ENCODE assay signal across 1 cellular context in the genomic region with DNA sequence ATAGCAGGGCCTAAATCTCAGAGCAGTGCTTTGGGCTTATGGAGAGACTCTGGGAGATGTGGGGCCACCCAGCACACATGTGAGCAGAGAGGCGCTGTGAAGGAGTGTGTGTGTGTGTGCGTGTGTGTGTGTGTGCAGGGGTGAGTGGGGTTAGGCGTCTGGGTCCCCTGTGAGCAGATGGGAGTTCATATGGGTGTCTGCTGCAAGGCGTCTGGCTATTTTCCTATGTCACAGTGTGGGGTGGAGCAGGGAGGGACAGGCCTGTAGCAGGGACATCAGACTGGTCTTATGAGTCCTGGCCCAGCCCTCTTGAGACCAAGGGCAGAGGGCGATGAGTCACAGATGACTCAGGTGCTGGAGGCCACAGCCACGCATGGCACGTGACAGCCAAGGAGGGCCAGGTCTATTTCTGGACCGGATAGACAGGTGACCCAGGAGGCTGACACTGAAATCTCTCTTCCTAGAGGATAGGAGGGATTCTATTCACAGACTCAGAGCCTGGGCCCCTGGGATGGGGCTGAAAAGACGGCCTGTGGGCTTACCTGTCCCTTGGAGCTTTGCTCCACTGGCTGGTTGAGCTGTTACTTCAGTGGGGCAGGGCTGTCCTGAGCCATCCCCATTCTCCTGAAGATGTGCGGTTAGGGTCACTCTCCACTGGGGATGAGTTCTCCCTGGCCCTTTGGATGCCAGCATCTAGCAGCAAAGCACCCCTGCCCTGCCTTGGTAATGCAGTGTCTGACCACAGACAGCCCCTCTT.
TF ChIP-seq lines count a peak whose summit lies in the region.

No MANE protein-coding gene starts in this region.

TF ChIP-seq in K562, 482 proteins besides CTCF, POLR2A, EP300 and RAD21 (continued from another document and continues in another):
- TF ChIP-seq ZHX1 (conservative IDR thresholded peaks at IDR 0.05; ENCODE audit: low read length) (no peak), BDP1 (IDR thresholded peaks at IDR 0.05; ENCODE audit: insufficient read depth, insufficient read length) (no peak), E2F3 (CRISPR knock-in tag; IDR thresholded peaks at IDR 0.05) (no peak), MYNN (IDR thresholded peaks at IDR 0.05) (peak; percentile 63; the same call in 1 of the 2 replicates), MYNN (CRISPR knock-in tag; IDR thresholded peaks at IDR 0.05) (no peak), L3MBTL2 (IDR thresholded peaks at IDR 0.05) (peak; percentile 87), NRF1 (conservative IDR thresholded peaks at IDR 0.05 in 1 of 2, IDR thresholded peaks at IDR 0.05 in 1 of 2) (peak; percentile 71 to 73), HDAC6 (IDR thresholded peaks at IDR 0.05; ENCODE audit: low read depth, low read length) (no peak), HNRNPUL1 (IDR thresholded peaks at IDR 0.05; ENCODE audit: low read length) (no peak), HDAC1 (IDR thresholded peaks at IDR 0.05) (peak in 1 of 2 experiments; percentile 59; a peak in 1 of 4 replicates), NFATC3 (IDR thresholded peaks at IDR 0.05) (peak; percentile 39; the same call in 1 of the 2 replicates), FOXM1 (IDR thresholded peaks at IDR 0.05; ENCODE audit: low read depth) (no peak), FOXM1 (CRISPR knock-in tag; IDR thresholded peaks at IDR 0.05; ENCODE audit: low read depth) (0 out of 2 replicates have a peak, but pooled peaks have one; percentile 25), ZNF324 (CRISPR knock-in tag; IDR thresholded peaks at IDR 0.05) (no peak), HMBOX1 (IDR thresholded peaks at IDR 0.05) (no peak), ZKSCAN1 (IDR thresholded peaks at IDR 0.05; ENCODE audit: low read depth, low read length) (peak; percentile 56; the same call in 1 of the 2 replicates), FIP1L1 (IDR thresholded peaks at IDR 0.05; ENCODE audit: low read depth, low read length, poor library complexity, severe bottlenecking) (no peak), SMARCB1 (IDR thresholded peaks at IDR 0.05; ENCODE audit: insufficient read length, low read depth) (no peak), POLR3A (IDR thresholded peaks at IDR 0.05; ENCODE audit: borderline replicate concordance, extremely low read depth, insufficient read depth, insufficient read length) (no peak), MTA1 (IDR thresholded peaks at IDR 0.05; ENCODE audit: borderline replicate concordance) (peak; percentile 84), ELF2 (CRISPR knock-in tag; IDR thresholded peaks at IDR 0.05) (no peak), TAF15 (IDR thresholded peaks at IDR 0.05; ENCODE audit: low read depth, low read length) (no peak), ZEB2 (IDR thresholded peaks at IDR 0.05) (peak; percentile 99), NR2C2 (CRISPR knock-in tag; IDR thresholded peaks at IDR 0.05) (no peak), NR2C2 (tag; IDR thresholded peaks at IDR 0.05) (peak; percentile 92), CC2D1A (IDR thresholded peaks at IDR 0.05) (no peak), U2AF2 (optimal IDR thresholded peaks at IDR 0.05; ENCODE audit: low read depth, low read length) (no peak), ZNF316 (IDR thresholded peaks at IDR 0.05) (peak; percentile 66), MEIS2 (IDR thresholded peaks at IDR 0.05; ENCODE audit: partially characterized antibody) (peak; percentile 59), DDX20 (tag; IDR thresholded peaks at IDR 0.05; ENCODE audit: low read depth) (no peak), ZNF23 (CRISPR knock-in tag; IDR thresholded peaks at IDR 0.05) (no peak), PKNOX1 (IDR thresholded peaks at IDR 0.05) (peak; percentile 77), EP400 (IDR thresholded peaks at IDR 0.05) (peak; percentile 65), DMBX1 (CRISPR knock-in tag; IDR thresholded peaks at IDR 0.05; ENCODE audit: borderline replicate concordance) (0 out of 2 replicates have a peak, but pooled peaks have one; percentile 25), MTF1 (CRISPR knock-in tag; IDR thresholded peaks at IDR 0.05; ENCODE audit: borderline replicate concordance) (0 out of 2 replicates have a peak, but pooled peaks have one; percentile 42), ZNF449 (CRISPR knock-in tag; IDR thresholded peaks at IDR 0.05) (no peak), SETDB1 (IDR thresholded peaks at IDR 0.05; ENCODE audit: low read length) (peak; percentile 95)
- TF ChIP-seq, protein P1, sequence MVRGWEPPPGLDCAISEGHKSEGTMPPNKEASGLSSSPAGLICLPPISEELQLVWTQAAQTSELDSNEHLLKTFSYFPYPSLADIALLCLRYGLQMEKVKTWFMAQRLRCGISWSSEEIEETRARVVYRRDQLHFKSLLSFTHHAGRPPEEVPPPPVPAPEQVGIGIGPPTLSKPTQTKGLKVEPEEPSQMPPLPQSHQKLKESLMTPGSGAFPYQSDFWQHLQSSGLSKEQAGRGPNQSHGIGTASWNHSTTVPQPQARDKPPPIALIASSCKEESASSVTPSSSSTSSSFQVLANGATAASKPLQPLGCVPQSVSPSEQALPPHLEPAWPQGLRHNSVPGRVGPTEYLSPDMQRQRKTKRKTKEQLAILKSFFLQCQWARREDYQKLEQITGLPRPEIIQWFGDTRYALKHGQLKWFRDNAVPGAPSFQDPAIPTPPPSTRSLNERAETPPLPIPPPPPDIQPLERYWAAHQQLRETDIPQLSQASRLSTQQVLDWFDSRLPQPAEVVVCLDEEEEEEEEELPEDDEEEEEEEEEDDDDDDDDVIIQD (CRISPR knock-in tag; IDR thresholded peaks at IDR 0.05): peak; percentile 59; the same call in 1 of the 2 replicates
- TF ChIP-seq, protein P2, sequence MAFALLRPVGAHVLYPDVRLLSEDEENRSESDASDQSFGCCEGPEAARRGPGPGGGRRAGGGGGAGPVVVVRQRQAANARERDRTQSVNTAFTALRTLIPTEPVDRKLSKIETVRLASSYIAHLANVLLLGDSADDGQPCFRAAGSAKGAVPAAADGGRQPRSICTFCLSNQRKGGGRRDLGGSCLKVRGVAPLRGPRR (CRISPR knock-in tag; IDR thresholded peaks at IDR 0.05): no peak
- TF ChIP-seq, protein P3, sequence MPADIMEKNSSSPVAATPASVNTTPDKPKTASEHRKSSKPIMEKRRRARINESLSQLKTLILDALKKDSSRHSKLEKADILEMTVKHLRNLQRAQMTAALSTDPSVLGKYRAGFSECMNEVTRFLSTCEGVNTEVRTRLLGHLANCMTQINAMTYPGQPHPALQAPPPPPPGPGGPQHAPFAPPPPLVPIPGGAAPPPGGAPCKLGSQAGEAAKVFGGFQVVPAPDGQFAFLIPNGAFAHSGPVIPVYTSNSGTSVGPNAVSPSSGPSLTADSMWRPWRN (IDR thresholded peaks at IDR 0.05; ENCODE audit: low read depth): peak; percentile 93
- TF ChIP-seq, protein P4, sequence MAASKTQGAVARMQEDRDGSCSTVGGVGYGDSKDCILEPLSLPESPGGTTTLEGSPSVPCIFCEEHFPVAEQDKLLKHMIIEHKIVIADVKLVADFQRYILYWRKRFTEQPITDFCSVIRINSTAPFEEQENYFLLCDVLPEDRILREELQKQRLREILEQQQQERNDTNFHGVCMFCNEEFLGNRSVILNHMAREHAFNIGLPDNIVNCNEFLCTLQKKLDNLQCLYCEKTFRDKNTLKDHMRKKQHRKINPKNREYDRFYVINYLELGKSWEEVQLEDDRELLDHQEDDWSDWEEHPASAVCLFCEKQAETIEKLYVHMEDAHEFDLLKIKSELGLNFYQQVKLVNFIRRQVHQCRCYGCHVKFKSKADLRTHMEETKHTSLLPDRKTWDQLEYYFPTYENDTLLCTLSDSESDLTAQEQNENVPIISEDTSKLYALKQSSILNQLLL (CRISPR knock-in tag; IDR thresholded peaks at IDR 0.05; ENCODE audit: borderline replicate concordance): no peak
- TF ChIP-seq, protein P5, sequence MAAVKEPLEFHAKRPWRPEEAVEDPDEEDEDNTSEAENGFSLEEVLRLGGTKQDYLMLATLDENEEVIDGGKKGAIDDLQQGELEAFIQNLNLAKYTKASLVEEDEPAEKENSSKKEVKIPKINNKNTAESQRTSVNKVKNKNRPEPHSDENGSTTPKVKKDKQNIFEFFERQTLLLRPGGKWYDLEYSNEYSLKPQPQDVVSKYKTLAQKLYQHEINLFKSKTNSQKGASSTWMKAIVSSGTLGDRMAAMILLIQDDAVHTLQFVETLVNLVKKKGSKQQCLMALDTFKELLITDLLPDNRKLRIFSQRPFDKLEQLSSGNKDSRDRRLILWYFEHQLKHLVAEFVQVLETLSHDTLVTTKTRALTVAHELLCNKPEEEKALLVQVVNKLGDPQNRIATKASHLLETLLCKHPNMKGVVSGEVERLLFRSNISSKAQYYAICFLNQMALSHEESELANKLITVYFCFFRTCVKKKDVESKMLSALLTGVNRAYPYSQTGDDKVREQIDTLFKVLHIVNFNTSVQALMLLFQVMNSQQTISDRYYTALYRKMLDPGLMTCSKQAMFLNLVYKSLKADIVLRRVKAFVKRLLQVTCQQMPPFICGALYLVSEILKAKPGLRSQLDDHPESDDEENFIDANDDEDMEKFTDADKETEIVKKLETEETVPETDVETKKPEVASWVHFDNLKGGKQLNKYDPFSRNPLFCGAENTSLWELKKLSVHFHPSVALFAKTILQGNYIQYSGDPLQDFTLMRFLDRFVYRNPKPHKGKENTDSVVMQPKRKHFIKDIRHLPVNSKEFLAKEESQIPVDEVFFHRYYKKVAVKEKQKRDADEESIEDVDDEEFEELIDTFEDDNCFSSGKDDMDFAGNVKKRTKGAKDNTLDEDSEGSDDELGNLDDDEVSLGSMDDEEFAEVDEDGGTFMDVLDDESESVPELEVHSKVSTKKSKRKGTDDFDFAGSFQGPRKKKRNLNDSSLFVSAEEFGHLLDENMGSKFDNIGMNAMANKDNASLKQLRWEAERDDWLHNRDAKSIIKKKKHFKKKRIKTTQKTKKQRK (IDR thresholded peaks at IDR 0.05; ENCODE audit: borderline replicate concordance, low read depth, low read length): no peak
- TF ChIP-seq, protein P6, sequence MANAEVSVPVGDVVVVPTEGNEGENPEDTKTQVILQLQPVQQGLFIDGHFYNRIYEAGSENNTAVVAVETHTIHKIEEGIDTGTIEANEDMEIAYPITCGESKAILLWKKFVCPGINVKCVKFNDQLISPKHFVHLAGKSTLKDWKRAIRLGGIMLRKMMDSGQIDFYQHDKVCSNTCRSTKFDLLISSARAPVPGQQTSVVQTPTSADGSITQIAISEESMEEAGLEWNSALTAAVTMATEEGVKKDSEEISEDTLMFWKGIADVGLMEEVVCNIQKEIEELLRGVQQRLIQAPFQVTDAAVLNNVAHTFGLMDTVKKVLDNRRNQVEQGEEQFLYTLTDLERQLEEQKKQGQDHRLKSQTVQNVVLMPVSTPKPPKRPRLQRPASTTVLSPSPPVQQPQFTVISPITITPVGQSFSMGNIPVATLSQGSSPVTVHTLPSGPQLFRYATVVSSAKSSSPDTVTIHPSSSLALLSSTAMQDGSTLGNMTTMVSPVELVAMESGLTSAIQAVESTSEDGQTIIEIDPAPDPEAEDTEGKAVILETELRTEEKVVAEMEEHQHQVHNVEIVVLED (CRISPR knock-in tag; IDR thresholded peaks at IDR 0.05): no peak
- TF ChIP-seq, protein P7, sequence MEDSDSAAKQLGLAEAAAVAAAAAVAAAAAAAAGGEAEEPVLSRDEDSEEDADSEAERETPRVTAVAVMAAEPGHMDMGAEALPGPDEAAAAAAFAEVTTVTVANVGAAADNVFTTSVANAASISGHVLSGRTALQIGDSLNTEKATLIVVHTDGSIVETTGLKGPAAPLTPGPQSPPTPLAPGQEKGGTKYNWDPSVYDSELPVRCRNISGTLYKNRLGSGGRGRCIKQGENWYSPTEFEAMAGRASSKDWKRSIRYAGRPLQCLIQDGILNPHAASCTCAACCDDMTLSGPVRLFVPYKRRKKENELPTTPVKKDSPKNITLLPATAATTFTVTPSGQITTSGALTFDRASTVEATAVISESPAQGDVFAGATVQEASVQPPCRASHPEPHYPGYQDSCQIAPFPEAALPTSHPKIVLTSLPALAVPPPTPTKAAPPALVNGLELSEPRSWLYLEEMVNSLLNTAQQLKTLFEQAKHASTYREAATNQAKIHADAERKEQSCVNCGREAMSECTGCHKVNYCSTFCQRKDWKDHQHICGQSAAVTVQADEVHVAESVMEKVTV (CRISPR knock-in tag; IDR thresholded peaks at IDR 0.05): no peak
